1 cellular context compared by ENCODE assay signal in the genomic region with DNA sequence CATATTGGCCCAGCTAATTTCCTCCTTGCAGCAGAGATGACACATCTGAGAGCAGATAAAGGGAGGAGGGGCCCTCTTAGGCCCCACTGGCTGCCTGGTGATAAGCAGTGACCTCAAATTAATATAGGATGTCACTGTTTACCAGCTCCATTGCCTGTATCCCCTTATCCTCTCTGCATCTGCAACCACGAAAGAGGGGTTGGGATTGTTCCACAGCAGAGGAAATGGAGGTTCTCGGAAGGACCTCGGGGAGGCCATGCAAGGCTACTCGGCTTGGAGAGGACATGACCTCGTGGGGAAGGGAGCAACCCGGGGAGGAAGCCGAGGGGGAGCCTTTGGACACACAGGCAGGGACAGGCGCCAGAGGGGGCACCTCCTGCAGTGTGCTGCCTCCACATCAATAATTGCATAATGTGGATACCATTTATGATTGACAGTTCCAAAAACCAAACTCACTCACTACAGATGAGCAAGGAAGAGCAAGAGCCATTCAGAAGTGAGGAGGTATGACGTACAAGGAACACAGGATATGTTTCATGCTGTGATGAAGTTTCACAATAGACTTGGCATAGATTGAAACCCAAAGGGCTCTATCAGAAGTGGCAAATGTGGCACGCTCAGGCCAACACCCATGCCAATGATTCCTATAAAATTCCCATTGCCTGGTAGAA.
TF ChIP-seq lines count a peak whose summit lies in the region.

No MANE protein-coding gene starts in this region.

TF ChIP-seq in K562, 482 proteins besides CTCF, POLR2A, EP300 and RAD21 (continued from another document and continues in another):
- TF ChIP-seq, protein P1, sequence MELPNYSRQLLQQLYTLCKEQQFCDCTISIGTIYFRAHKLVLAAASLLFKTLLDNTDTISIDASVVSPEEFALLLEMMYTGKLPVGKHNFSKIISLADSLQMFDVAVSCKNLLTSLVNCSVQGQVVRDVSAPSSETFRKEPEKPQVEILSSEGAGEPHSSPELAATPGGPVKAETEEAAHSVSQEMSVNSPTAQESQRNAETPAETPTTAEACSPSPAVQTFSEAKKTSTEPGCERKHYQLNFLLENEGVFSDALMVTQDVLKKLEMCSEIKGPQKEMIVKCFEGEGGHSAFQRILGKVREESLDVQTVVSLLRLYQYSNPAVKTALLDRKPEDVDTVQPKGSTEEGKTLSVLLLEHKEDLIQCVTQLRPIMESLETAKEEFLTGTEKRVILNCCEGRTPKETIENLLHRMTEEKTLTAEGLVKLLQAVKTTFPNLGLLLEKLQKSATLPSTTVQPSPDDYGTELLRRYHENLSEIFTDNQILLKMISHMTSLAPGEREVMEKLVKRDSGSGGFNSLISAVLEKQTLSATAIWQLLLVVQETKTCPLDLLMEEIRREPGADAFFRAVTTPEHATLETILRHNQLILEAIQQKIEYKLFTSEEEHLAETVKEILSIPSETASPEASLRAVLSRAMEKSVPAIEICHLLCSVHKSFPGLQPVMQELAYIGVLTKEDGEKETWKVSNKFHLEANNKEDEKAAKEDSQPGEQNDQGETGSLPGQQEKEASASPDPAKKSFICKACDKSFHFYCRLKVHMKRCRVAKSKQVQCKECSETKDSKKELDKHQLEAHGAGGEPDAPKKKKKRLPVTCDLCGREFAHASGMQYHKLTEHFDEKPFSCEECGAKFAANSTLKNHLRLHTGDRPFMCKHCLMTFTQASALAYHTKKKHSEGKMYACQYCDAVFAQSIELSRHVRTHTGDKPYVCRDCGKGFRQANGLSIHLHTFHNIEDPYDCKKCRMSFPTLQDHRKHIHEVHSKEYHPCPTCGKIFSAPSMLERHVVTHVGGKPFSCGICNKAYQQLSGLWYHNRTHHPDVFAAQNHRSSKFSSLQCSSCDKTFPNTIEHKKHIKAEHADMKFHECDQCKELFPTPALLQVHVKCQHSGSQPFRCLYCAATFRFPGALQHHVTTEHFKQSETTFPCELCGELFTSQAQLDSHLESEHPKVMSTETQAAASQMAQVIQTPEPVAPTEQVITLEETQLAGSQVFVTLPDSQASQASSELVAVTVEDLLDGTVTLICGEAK (IDR thresholded peaks at IDR 0.05): no peak
- TF ChIP-seq, protein P1 (CRISPR knock-in tag; IDR thresholded peaks at IDR 0.05): no peak
- TF ChIP-seq, protein P2, sequence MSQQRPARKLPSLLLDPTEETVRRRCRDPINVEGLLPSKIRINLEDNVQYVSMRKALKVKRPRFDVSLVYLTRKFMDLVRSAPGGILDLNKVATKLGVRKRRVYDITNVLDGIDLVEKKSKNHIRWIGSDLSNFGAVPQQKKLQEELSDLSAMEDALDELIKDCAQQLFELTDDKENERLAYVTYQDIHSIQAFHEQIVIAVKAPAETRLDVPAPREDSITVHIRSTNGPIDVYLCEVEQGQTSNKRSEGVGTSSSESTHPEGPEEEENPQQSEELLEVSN (IDR thresholded peaks at IDR 0.05; ENCODE audit: borderline replicate concordance in 1 of 2, extremely low read depth in 1 of 2, insufficient read depth in 1 of 2, insufficient read length in 1 of 2, low read depth in 1 of 2, low read length in 1 of 2, poor library complexity in 1 of 2, severe bottlenecking in 1 of 2): peak in 1 of 2 experiments; percentile 29
- TF ChIP-seq WHSC1 (IDR thresholded peaks at IDR 0.05; ENCODE audit: low read length): no peak
- TF ChIP-seq DPF2 (IDR thresholded peaks at IDR 0.05): peak; percentile 91
- TF ChIP-seq PYGO2 (tag; IDR thresholded peaks at IDR 0.05): no peak
- TF ChIP-seq ZNF232 (CRISPR knock-in tag; IDR thresholded peaks at IDR 0.05): no peak
- TF ChIP-seq, protein P3, sequence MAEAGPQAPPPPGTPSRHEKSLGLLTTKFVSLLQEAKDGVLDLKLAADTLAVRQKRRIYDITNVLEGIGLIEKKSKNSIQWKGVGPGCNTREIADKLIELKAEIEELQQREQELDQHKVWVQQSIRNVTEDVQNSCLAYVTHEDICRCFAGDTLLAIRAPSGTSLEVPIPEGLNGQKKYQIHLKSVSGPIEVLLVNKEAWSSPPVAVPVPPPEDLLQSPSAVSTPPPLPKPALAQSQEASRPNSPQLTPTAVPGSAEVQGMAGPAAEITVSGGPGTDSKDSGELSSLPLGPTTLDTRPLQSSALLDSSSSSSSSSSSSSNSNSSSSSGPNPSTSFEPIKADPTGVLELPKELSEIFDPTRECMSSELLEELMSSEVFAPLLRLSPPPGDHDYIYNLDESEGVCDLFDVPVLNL (CRISPR knock-in tag; IDR thresholded peaks at IDR 0.05; ENCODE audit: low read depth): no peak
- TF ChIP-seq HOXB6 (CRISPR knock-in tag; IDR thresholded peaks at IDR 0.05; ENCODE audit: borderline replicate concordance): no peak
- no peak for TF ChIP-seq FOXA1 (IDR thresholded peaks at IDR 0.05; ENCODE audit: borderline replicate concordance)
- TF ChIP-seq ZNF830 (CRISPR knock-in tag; IDR thresholded peaks at IDR 0.05): no peak
- TF ChIP-seq SIX5 (IDR thresholded peaks at IDR 0.05; ENCODE audit: borderline replicate concordance in 1 of 2, insufficient read depth in 1 of 2, low read depth in 1 of 2, low read length in 2 of 2): no peak
- TF ChIP-seq TCF7L2 (IDR thresholded peaks at IDR 0.05; ENCODE audit: low read depth, low read length): no peak
- no peak for TF ChIP-seq TSC22D4 (tag; IDR thresholded peaks at IDR 0.05)
- TF ChIP-seq ZNF431 (CRISPR knock-in tag; IDR thresholded peaks at IDR 0.05): no peak
- TF ChIP-seq, protein P4, sequence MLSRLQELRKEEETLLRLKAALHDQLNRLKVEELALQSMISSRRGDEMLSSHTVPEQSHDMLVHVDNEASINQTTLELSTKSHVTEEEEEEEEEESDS (CRISPR knock-in tag; IDR thresholded peaks at IDR 0.05): no peak
- TF ChIP-seq, protein P5, sequence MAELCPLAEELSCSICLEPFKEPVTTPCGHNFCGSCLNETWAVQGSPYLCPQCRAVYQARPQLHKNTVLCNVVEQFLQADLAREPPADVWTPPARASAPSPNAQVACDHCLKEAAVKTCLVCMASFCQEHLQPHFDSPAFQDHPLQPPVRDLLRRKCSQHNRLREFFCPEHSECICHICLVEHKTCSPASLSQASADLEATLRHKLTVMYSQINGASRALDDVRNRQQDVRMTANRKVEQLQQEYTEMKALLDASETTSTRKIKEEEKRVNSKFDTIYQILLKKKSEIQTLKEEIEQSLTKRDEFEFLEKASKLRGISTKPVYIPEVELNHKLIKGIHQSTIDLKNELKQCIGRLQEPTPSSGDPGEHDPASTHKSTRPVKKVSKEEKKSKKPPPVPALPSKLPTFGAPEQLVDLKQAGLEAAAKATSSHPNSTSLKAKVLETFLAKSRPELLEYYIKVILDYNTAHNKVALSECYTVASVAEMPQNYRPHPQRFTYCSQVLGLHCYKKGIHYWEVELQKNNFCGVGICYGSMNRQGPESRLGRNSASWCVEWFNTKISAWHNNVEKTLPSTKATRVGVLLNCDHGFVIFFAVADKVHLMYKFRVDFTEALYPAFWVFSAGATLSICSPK (IDR thresholded peaks at IDR 0.05; ENCODE audit: borderline replicate concordance): no peak
- peak; percentile 95 for TF ChIP-seq LCOR (CRISPR knock-in tag; IDR thresholded peaks at IDR 0.05)
- no peak; the same call in 1 of the 2 replicates for TF ChIP-seq ZNF175 (CRISPR knock-in tag; IDR thresholded peaks at IDR 0.05; ENCODE audit: low read depth)
- TF ChIP-seq, protein P6, sequence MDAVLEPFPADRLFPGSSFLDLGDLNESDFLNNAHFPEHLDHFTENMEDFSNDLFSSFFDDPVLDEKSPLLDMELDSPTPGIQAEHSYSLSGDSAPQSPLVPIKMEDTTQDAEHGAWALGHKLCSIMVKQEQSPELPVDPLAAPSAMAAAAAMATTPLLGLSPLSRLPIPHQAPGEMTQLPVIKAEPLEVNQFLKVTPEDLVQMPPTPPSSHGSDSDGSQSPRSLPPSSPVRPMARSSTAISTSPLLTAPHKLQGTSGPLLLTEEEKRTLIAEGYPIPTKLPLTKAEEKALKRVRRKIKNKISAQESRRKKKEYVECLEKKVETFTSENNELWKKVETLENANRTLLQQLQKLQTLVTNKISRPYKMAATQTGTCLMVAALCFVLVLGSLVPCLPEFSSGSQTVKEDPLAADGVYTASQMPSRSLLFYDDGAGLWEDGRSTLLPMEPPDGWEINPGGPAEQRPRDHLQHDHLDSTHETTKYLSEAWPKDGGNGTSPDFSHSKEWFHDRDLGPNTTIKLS (IDR thresholded peaks at IDR 0.05; ENCODE audit: borderline replicate concordance, low read depth): no peak
- TF ChIP-seq, protein P7, sequence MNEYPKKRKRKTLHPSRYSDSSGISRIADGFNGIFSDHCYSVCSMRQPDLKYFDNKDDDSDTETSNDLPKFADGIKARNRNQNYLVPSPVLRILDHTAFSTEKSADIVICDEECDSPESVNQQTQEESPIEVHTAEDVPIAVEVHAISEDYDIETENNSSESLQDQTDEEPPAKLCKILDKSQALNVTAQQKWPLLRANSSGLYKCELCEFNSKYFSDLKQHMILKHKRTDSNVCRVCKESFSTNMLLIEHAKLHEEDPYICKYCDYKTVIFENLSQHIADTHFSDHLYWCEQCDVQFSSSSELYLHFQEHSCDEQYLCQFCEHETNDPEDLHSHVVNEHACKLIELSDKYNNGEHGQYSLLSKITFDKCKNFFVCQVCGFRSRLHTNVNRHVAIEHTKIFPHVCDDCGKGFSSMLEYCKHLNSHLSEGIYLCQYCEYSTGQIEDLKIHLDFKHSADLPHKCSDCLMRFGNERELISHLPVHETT (CRISPR knock-in tag; conservative IDR thresholded peaks at IDR 0.05 in 1 of 2, IDR thresholded peaks at IDR 0.05 in 1 of 2): no peak
- no peak for TF ChIP-seq FOXK1 (CRISPR knock-in tag; IDR thresholded peaks at IDR 0.05; ENCODE audit: borderline replicate concordance)
- TF ChIP-seq, protein P8, sequence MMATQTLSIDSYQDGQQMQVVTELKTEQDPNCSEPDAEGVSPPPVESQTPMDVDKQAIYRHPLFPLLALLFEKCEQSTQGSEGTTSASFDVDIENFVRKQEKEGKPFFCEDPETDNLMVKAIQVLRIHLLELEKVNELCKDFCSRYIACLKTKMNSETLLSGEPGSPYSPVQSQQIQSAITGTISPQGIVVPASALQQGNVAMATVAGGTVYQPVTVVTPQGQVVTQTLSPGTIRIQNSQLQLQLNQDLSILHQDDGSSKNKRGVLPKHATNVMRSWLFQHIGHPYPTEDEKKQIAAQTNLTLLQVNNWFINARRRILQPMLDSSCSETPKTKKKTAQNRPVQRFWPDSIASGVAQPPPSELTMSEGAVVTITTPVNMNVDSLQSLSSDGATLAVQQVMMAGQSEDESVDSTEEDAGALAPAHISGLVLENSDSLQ (IDR thresholded peaks at IDR 0.05): peak; percentile 93
- no peak for TF ChIP-seq RBM22 (IDR thresholded peaks at IDR 0.05; ENCODE audit: low read depth, low read length, poor library complexity, severe bottlenecking)
- TF ChIP-seq HDAC2 (IDR thresholded peaks at IDR 0.05): peak; percentile 96
- peak; percentile 45; the same call in 1 of the 2 replicates for TF ChIP-seq NR2C1 (IDR thresholded peaks at IDR 0.05)
- TF ChIP-seq NR2C1 (tag; IDR thresholded peaks at IDR 0.05): peak; percentile 77
- TF ChIP-seq HNRNPH1 (optimal IDR thresholded peaks at IDR 0.05; ENCODE audit: low read depth, low read length): no peak
- no peak for TF ChIP-seq ZFP1 (CRISPR knock-in tag; IDR thresholded peaks at IDR 0.05)
- TF ChIP-seq ZNF24 (IDR thresholded peaks at IDR 0.05): no peak
- TF ChIP-seq RBBP5 (IDR thresholded peaks at IDR 0.05; ENCODE audit: borderline replicate concordance, insufficient read depth, low read length, poor library complexity, severe bottlenecking): peak; percentile 42
- TF ChIP-seq POLR2AphosphoS2 (IDR thresholded peaks at IDR 0.05; ENCODE audit: low read length): no peak
- no peak for TF ChIP-seq TRIM28 (IDR thresholded peaks at IDR 0.05)
- TF ChIP-seq HNRNPLL (IDR thresholded peaks at IDR 0.05; ENCODE audit: low read depth, low read length, poor library complexity, severe bottlenecking): no peak
- TF ChIP-seq KDM5B (IDR thresholded peaks at IDR 0.05; ENCODE audit: insufficient replicate concordance, low read depth, low read length): peak; percentile 40
- TF ChIP-seq ZNF212 (CRISPR knock-in tag; IDR thresholded peaks at IDR 0.05): no peak
